In the genomic region with DNA sequence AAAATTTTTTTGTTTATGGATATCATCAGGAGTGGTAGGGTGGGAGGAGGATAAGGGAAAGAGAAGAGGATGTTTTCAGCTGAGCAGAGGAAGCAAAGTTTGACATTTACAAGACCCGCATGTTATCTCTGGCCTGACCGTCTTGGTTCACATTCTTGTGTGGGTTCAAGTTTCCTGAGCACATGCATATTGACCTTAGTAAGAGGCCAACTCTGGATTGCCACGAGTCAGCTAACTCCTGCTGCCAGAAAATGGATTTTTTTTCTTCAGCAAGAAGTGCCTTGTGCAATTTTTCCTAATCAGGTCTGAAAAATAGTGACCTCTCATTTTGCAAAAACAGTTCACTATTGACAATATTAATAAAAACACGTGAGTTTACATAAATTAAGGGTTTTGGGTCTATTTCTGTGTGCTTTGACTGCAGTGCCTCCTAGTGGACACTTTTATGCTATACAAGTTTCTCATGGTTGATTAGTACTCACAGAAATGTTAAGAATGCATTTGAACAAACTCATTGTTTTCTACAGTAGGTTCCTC, we compare ENCODE assay signal across 7 cellular contexts. TPM values are rescaled to one million over a fixed set of nuclear protein-coding genes. Genes with fewer than 3 reads are reported as not detected.
DNase-seq lines count a peak whose midpoint lies in the region; FAIRE-seq and TF ChIP-seq lines count a peak whose summit lies in the region.

No MANE protein-coding gene starts in this region.

- dilution Hi-C loops in endothelial cell of umbilical vein (cut with MboI; ENCODE audit: extremely low pct_ligation_motif_present, low sequenced_read_pairs), result loop anchor here (25.0 kb wide), 3 partner anchors 278 to 503 kb away; no protein-coding TSS in a partner anchor

- H3K4me3 ChIP-seq in HUES64 (ENCODE audit: low read length) (no peak overlapping the region), endothelial cell of umbilical vein (replicated peaks in 1 of 3; ENCODE audit: insufficient read depth in 1 of 3, low read depth in 1 of 3, low read length in 3 of 3) (peak overlapping the region in 1 of 3 experiments; percentile 2)

- no peaks in the 10 kb centered on the region for H3K79me2 ChIP-seq in endothelial cell of umbilical vein (ENCODE audit: control insufficient read depth, insufficient read depth, low read length)

- no peaks in the 10 kb centered on the region for H3K9me3 ChIP-seq in HUES64 (ENCODE audit: insufficient read depth, low read depth, low read length)
- no peaks in the 10 kb centered on the region for H3K9me3 ChIP-seq in endothelial cell of umbilical vein (replicated peaks; ENCODE audit: control insufficient read depth, insufficient read depth, low read length)

- WGBS in HUES64, result 40% methylated on average over 3 of the region's 4 CpGs

- H3K4me1 ChIP-seq in HUES64 (ENCODE audit: insufficient read depth, low read length) (peaks cover 8% of the 10 kb centered on the region; the same call in 1 of the 2 replicates), endothelial cell of umbilical vein (ENCODE audit: control insufficient read depth, extremely low read depth, insufficient read depth, low read length) (peaks cover 23% of the 10 kb centered on the region)

- H3K27ac ChIP-seq in HUES64 (ENCODE audit: low read depth, low read length) (0 out of 2 replicates have a peak overlapping the region, but pooled peaks have one; percentile 2), endothelial cell of umbilical vein (ENCODE audit: insufficient read depth, low read depth, low read length) (peak overlapping the region; percentile 8)

- H3K4me2 ChIP-seq in endothelial cell of umbilical vein (ENCODE audit: insufficient read depth, low read length), result peak overlapping the region; percentile 75

- TF ChIP-seq POLR2A in endothelial cell of umbilical vein (IDR thresholded peaks at IDR 0.05; ENCODE audit: low read depth, low read length), result peak; percentile 61

- H3K9me1 ChIP-seq in endothelial cell of umbilical vein (replicated peaks; ENCODE audit: control insufficient read depth, extremely low read depth, insufficient read depth, low read length), result no peaks in the 10 kb centered on the region

- FAIRE-seq in RCC 7860 (lab: Jason Lieb, UNC) (peak; percentile 83), endothelial cell of umbilical vein (lab: Jason Lieb, UNC) (peak; percentile 80)

- BruUV-seq in endothelial cell of umbilical vein (replicated peaks; lab: Mats Ljungman, UMichigan), result no TSS peak

- CTCF ChIA-PET in endothelial cell of umbilical vein (lab: Charles Lee), result interaction anchor here (0.6 to 4.9 kb wide), 126 partner anchors 9 to 1029 kb away, joined by 3 to 194 read pairs (median 5); a partner anchor contains a TSS

- DNase-seq in RCC 7860 (ENCODE audit: low spot score) (peak; percentile 60), endothelial cell of umbilical vein (ENCODE audit: low read depth, low spot score) (peak; percentile 95), mucosa of gallbladder (ENCODE audit: low spot score) (peak; percentile 27), posterior vena cava (ENCODE audit: low spot score) (no peak), AG08396 (ENCODE audit: low spot score) (no peak)

- POLR2A ChIA-PET in endothelial cell of umbilical vein (lab: Charles Lee), result interaction anchor here (0.7 to 1.2 kb wide), 3 partner anchors 254 to 399 kb away, joined by 3 to 5 read pairs (median 3); a partner anchor contains a TSS

- no peak overlapping the region for H3K9ac ChIP-seq in HUES64 (ENCODE audit: low read depth, low read length)
- H3K9ac ChIP-seq in endothelial cell of umbilical vein (replicated peaks; ENCODE audit: extremely low read depth, insufficient read depth, low read length), result no peak overlapping the region

- TF ChIP-seq CTCF in GM12874 (IDR thresholded peaks at IDR 0.05; ENCODE audit: insufficient read depth, low read depth, low read length) (peak; percentile 56), endothelial cell of umbilical vein (IDR thresholded peaks at IDR 0.05; ENCODE audit: extremely low read depth in 1 of 2, insufficient read depth in 1 of 2, low read depth in 1 of 2, low read length in 2 of 2) (peak; percentile 46 to 62)

- peak overlapping the region; percentile 9 for H2AFZ ChIP-seq in endothelial cell of umbilical vein (ENCODE audit: low read depth, low read length)

- H3K36me3 ChIP-seq in HUES64 (ENCODE audit: insufficient read depth, low read length), result no peaks in the 10 kb centered on the region
- H3K36me3 ChIP-seq in endothelial cell of umbilical vein (ENCODE audit: control insufficient read depth in 2 of 2, extremely low read depth in 1 of 2, insufficient read depth in 2 of 2, low read length in 2 of 2), result no peaks in the 10 kb centered on the region

- intact Hi-C loops in endothelial cell of umbilical vein (cut with micrococcal nuclease) (loop anchor here (1.0 to 2.0 kb wide), 5 partner anchors 152 to 500 kb away; no protein-coding TSS in a partner anchor), posterior vena cava (cut with DNase I) (no loop called here)

- H3K27me3 ChIP-seq in HUES64 (ENCODE audit: insufficient read depth, low read length), result no peaks in the 10 kb centered on the region
- H3K27me3 ChIP-seq in endothelial cell of umbilical vein (ENCODE audit: control insufficient read depth in 2 of 2, insufficient read depth in 2 of 2, low read length in 2 of 2), result no peaks in the 10 kb centered on the region

- H4K20me1 ChIP-seq in endothelial cell of umbilical vein (replicated peaks; ENCODE audit: control insufficient read depth, extremely low read depth, insufficient read depth, low read length), result no peaks in the 10 kb centered on the region

TF ChIP-seq in endothelial cell of umbilical vein, 7 proteins besides CTCF, POLR2A, EP300 and RAD21:
- TF ChIP-seq, protein P1, sequence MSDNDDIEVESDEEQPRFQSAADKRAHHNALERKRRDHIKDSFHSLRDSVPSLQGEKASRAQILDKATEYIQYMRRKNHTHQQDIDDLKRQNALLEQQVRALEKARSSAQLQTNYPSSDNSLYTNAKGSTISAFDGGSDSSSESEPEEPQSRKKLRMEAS (IDR thresholded peaks at IDR 0.05; ENCODE audit: insufficient read depth, insufficient read length), result peak; percentile 31
- TF ChIP-seq FOS (IDR thresholded peaks at IDR 0.05; ENCODE audit: borderline replicate concordance, insufficient read depth, low read length) (no peak), MYC (IDR thresholded peaks at IDR 0.05; ENCODE audit: low read depth, low read length) (no peak), GATA2 (IDR thresholded peaks at IDR 0.05; ENCODE audit: insufficient read depth, insufficient read length, low read depth, low read length) (peak; percentile 81), POLR2AphosphoS5 (IDR thresholded peaks at IDR 0.05; ENCODE audit: insufficient read depth, low read depth, low read length) (peak; percentile 52), JUN (IDR thresholded peaks at IDR 0.05; ENCODE audit: borderline replicate concordance, insufficient read depth, insufficient read length, low read depth) (no peak), EZH2 (IDR thresholded peaks at IDR 0.05; ENCODE audit: borderline replicate concordance, low read depth, low read length, severe bottlenecking) (no peak)

RNA-seq across cellular contexts. Expression of a gene that starts 27.1 kb away (rescaled TPM):
- polyA plus RNA-seq in HUES64 (2013, experiment 1 of 2), result 118 TPM
- 134 TPM for polyA plus RNA-seq in HUES64 (2013, experiment 2 of 2)
- total RNA-seq in endothelial cell of umbilical vein (79.3 and 102 TPM in 2 replicates), mucosa of gallbladder (40.3 TPM), posterior vena cava (10 to 100 TPM; 25.2 to 31.4 TPM)
- 58.5 and 69.4 TPM in 2 replicates for polyA plus RNA-seq in endothelial cell of umbilical vein
- polyA plus RNA-seq in endothelial cell of umbilical vein (2011; cell fraction: cytosol; rRNA removed), result 52.8 and 59.1 TPM in 2 replicates
- polyA plus RNA-seq in endothelial cell of umbilical vein (2011; cell fraction: nucleus; rRNA removed), result 16.5 and 27.1 TPM in 2 replicates
- 78.6 and 111 TPM in 2 replicates for polyA plus RNA-seq in endothelial cell of umbilical vein (2012)
- 25.2 and 26.8 TPM in 2 replicates for polyA minus RNA-seq in endothelial cell of umbilical vein
- polyA minus RNA-seq in endothelial cell of umbilical vein (2011; cell fraction: cytosol; rRNA and poly(A)+ RNA removed), result 164 TPM
- polyA minus RNA-seq in endothelial cell of umbilical vein (2011; cell fraction: nucleus; rRNA and poly(A)+ RNA removed), result 8.5 and 8.9 TPM in 2 replicates

Comparison
In these comparisons a context has a peak if more than half of its experiments do, and no peak if none do; other contexts are left out.
1. DNase-seq: peak in RCC 7860 (single experiment), endothelial cell of umbilical vein (single experiment) and mucosa of gallbladder (single experiment); none in posterior vena cava (single experiment) and AG08396 (single experiment).